Comparison of ENCODE assay signal across 20 cellular contexts in the genomic region with DNA sequence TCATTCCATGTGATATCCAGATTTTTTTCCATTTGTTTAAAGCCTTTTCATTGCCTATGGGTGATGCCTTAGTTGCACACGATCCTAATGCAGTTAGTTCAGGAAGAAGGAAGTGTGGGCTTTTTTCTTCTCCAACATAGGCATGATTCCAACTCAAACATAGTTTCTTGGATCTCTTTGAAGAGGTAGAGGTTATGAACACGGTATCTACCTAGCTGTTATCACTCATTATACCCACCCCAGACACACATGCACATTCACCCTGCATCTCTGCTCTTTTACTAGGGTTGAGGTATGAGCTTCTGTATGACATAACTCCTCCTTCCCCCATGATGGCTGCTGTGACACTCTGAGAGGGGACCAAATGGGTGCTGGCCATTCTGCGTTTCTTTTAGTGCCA.
DNase-seq lines count a peak whose midpoint lies in the region; ATAC-seq, FAIRE-seq and TF ChIP-seq lines count a peak whose summit lies in the region.
"Had no signal": no experiment of that assay in that cellular context is flagged by ENCODE, and none has a peak within 500 bp of the region (broad histone marks: within the 10 kb centered on the region; RNA-seq: fewer than 3 reads in every experiment).

No MANE protein-coding gene starts in this region.

- H3K27ac Mint-ChIP-seq in MCF 10A (ENCODE audit: low read depth, unreplicated experiment): peak overlapping the region; percentile 71
- H3K27ac Mint-ChIP-seq in effector memory CD8-positive, alpha-beta T cell: no peak overlapping the region
- H3K27ac Mint-ChIP-seq: H9 had no signal

- no TSS peak for BruUV-seq in MCF 10A (replicated peaks; lab: Mats Ljungman, UMichigan)

- H3K27ac ChIP-seq in breast epithelium (no peak overlapping the region), body of pancreas (no peak overlapping the region), pancreas (no peak overlapping the region)
- H3K27ac ChIP-seq: 22Rv1, GM23248, SK-N-MC had no signal

- no peak for TF ChIP-seq CTCF in MCF 10A (IDR thresholded peaks at IDR 0.05; ENCODE audit: unreplicated experiment)
- TF ChIP-seq CTCF in breast epithelium (IDR thresholded peaks at IDR 0.05): no peak
- no peak for TF ChIP-seq CTCF in body of pancreas (IDR thresholded peaks at IDR 0.05)
- TF ChIP-seq CTCF in pancreas (IDR thresholded peaks at IDR 0.05): no peak

- H3K36me3 Mint-ChIP-seq in MCF 10A (ENCODE audit: insufficient read depth, unreplicated experiment): no peaks in the 10 kb centered on the region
- H3K36me3 Mint-ChIP-seq in effector memory CD8-positive, alpha-beta T cell (ENCODE audit: insufficient read depth): no peaks in the 10 kb centered on the region

- CTCF ChIA-PET in MCF 10A (lab: Yijun Ruan, JAX): interaction anchor here (0.6 to 5.4 kb wide), 8 partner anchors 9 to 98 kb away, joined by 3 to 90 read pairs (median 9); no protein-coding TSS in a partner anchor

- H3K4me1 ChIP-seq in breast epithelium: peaks cover 0 to 3% of the 10 kb centered on the region in 2 donors
- H3K4me1 ChIP-seq in body of pancreas: peaks cover 23% of the 10 kb centered on the region
- peaks cover 0 to 9% (median 4%) of the 10 kb centered on the region in 3 donors for H3K4me1 ChIP-seq in pancreas
- H3K4me1 ChIP-seq: BE2C had no signal

- TF ChIP-seq POLR2A in breast epithelium (IDR thresholded peaks at IDR 0.05): no peak
- TF ChIP-seq POLR2A in body of pancreas (IDR thresholded peaks at IDR 0.05): no peak

- H3K27me3 Mint-ChIP-seq in MCF 10A (ENCODE audit: insufficient read depth, unreplicated experiment): no peaks in the 10 kb centered on the region
- H3K27me3 Mint-ChIP-seq in effector memory CD8-positive, alpha-beta T cell: peaks cover 10 to 15% of the 10 kb centered on the region in 2 donors

- FAIRE-seq in pancreas (lab: Jason Lieb, UNC): peak; percentile 37

- no peak overlapping the region for H3K4me3 Mint-ChIP-seq in MCF 10A (ENCODE audit: unreplicated experiment)
- no peak overlapping the region for H3K4me3 Mint-ChIP-seq in effector memory CD8-positive, alpha-beta T cell
- H3K4me3 Mint-ChIP-seq: H9 had no signal

- WGBS in body of pancreas, 2 donors: 28 to 34% methylated on average over 3 of the region's 3 CpGs
- 30 to 36% methylated on average over 3 of the region's 3 CpGs for WGBS in pancreas, 2 donors

- no peaks in the 10 kb centered on the region for H3K9me3 Mint-ChIP-seq in MCF 10A (ENCODE audit: unreplicated experiment)
- H3K9me3 Mint-ChIP-seq in effector memory CD8-positive, alpha-beta T cell: no peaks in the 10 kb centered on the region
- H3K9me3 Mint-ChIP-seq: H9 had no signal

- no peak for DNase-seq in MCF 10A (ENCODE audit: unreplicated experiment)
- no peak for DNase-seq in breast epithelium (ENCODE audit: low spot score in 2 of 2)
- no peak for DNase-seq in body of pancreas
- DNase-seq in pancreas: no peak
- DNase-seq in effector memory CD8-positive, alpha-beta T cell: no peak
- DNase-seq: BE2C, DMS153, GM23248, H9, Karpas-422, MG63, NCI-H2029 treated with DMSO at 0.1 percent for 48 hours, NCI-H526 treated with DMSO at 0.1 percent for 48 hours, SHP77 treated with DMSO at 0.1 percent for 48 hours had no signal

- H3K9me3 ChIP-seq in breast epithelium (no peaks in the 10 kb centered on the region), body of pancreas (no peaks in the 10 kb centered on the region), pancreas (no peaks in the 10 kb centered on the region)
- H3K9me3 ChIP-seq: BE2C, MG63 had no signal

- ATAC-seq in body of pancreas: peak; percentile 57
- peak; percentile 51 to 76 (median 72) for ATAC-seq in pancreas
- ATAC-seq in HG02870 (IDR thresholded peaks at IDR 0.05; ENCODE audit: unreplicated experiment): no peak
- no peak for ATAC-seq in HG02852 (IDR thresholded peaks at IDR 0.05; ENCODE audit: unreplicated experiment)
- no peak for ATAC-seq in effector memory CD8-positive, alpha-beta T cell (replicated peaks)
- no peak for ATAC-seq in HG02623 (IDR thresholded peaks at IDR 0.05; ENCODE audit: unreplicated experiment)
- ATAC-seq: Panc1 had no signal

- no peaks in the 10 kb centered on the region for H3K27me3 ChIP-seq in breast epithelium
- H3K27me3 ChIP-seq in body of pancreas: no peaks in the 10 kb centered on the region
- H3K27me3 ChIP-seq in pancreas: no peaks in the 10 kb centered on the region
- H3K27me3 ChIP-seq: BE2C, MG63 had no signal

- peaks cover 60% of the 10 kb centered on the region for H3K4me1 Mint-ChIP-seq in MCF 10A (ENCODE audit: insufficient read depth, unreplicated experiment)
- H3K4me1 Mint-ChIP-seq in effector memory CD8-positive, alpha-beta T cell (ENCODE audit: low read depth in 2 of 2): no peaks in the 10 kb centered on the region
- H3K4me1 Mint-ChIP-seq: H9 had no signal

- H3K4me3 ChIP-seq in breast epithelium (no peak overlapping the region), body of pancreas (no peak overlapping the region), pancreas (no peak overlapping the region)
- H3K4me3 ChIP-seq: GM23248, MG63, SK-N-MC had no signal

- H3K36me3 ChIP-seq in breast epithelium (no peaks in the 10 kb centered on the region), body of pancreas (replicated peaks in 1 of 2; ENCODE audit: insufficient read depth in 1 of 2, low read depth in 2 of 2) (no peaks in the 10 kb centered on the region), pancreas (no peaks in the 10 kb centered on the region)
- H3K36me3 ChIP-seq: BE2C, MG63 had no signal

- intact Hi-C loops in MCF 10A (cut with micrococcal nuclease) (no loop called here), breast epithelium (cut with DNase I; ENCODE audit: low total_unique reads) (no loop called here), body of pancreas (cut with DNase I) (no loop called here), pancreas (cut with DNase I) (no loop called here)

- POLR2A ChIA-PET in MCF 10A (lab: Yijun Ruan, JAX): interaction anchor here (0.6 to 9.9 kb wide), 11 partner anchors 10 to 213 kb away, joined by 3 to 181 read pairs (median 16); a partner anchor contains a TSS

Comparison
In these comparisons a context has a peak if more than half of its experiments do, and no peak if none do; other contexts are left out.
1. ATAC-seq: peak in body of pancreas (single experiment) and pancreas (4 of 4); none in HG02870 (single experiment), HG02852 (single experiment), effector memory CD8-positive, alpha-beta T cell (single experiment) and HG02623 (single experiment).